1 cellular context compared by ENCODE assay signal in genomic region chr2:216571909-216572513, GRCh38.
A peak's percentile ranks its signal among the peaks of the same experiment; 100 is the strongest.
TF ChIP-seq lines count a peak whose summit lies in the region.

No MANE protein-coding gene starts in this region.

TF ChIP-seq in HepG2, 621 proteins besides CTCF, POLR2A, EP300 and RAD21 (continued from another document and continues in another):
- TF ChIP-seq ZXDC (CRISPR knock-in tag; IDR thresholded peaks at IDR 0.05) (no peak), KAT2B (IDR thresholded peaks at IDR 0.05; ENCODE audit: borderline replicate concordance, low read depth, low read length) (no peak), MAX (IDR thresholded peaks at IDR 0.05) (no peak), NFKB2 (CRISPR knock-in tag; IDR thresholded peaks at IDR 0.05; ENCODE audit: borderline replicate concordance) (no peak), HNF1A (IDR thresholded peaks at IDR 0.05; ENCODE audit: low read depth) (no peak), HNF1A (CRISPR knock-in tag; IDR thresholded peaks at IDR 0.05; ENCODE audit: borderline replicate concordance) (no peak; the same call in 1 of the 2 replicates), NFKBIZ (CRISPR knock-in tag; IDR thresholded peaks at IDR 0.05) (no peak), POLR2G (IDR thresholded peaks at IDR 0.05; ENCODE audit: low read depth, low read length) (0 out of 2 replicates have a peak, but pooled peaks have one; percentile 29), POLR2AphosphoS5 (IDR thresholded peaks at IDR 0.05; ENCODE audit: low read depth, low read length) (no peak), ATF2 (CRISPR knock-in tag; IDR thresholded peaks at IDR 0.05) (no peak), ZNF33A (CRISPR knock-in tag; IDR thresholded peaks at IDR 0.05; ENCODE audit: borderline replicate concordance) (no peak), SIX4 (CRISPR knock-in tag; IDR thresholded peaks at IDR 0.05) (no peak), MLX (CRISPR knock-in tag; IDR thresholded peaks at IDR 0.05) (peak; percentile 8; the same call in 1 of the 2 replicates), ZNF513 (CRISPR knock-in tag; conservative IDR thresholded peaks at IDR 0.05) (no peak), ZNF615 (CRISPR knock-in tag; IDR thresholded peaks at IDR 0.05; ENCODE audit: borderline replicate concordance) (no peak), ZSCAN12 (CRISPR knock-in tag; IDR thresholded peaks at IDR 0.05) (no peak), ELF3 (CRISPR knock-in tag; IDR thresholded peaks at IDR 0.05) (no peak; the same call in 1 of the 2 replicates), ZNF678 (CRISPR knock-in tag; IDR thresholded peaks at IDR 0.05) (no peak), RFX5 (IDR thresholded peaks at IDR 0.05; ENCODE audit: low read depth, low read length) (no peak), SYNCRIP (IDR thresholded peaks at IDR 0.05; ENCODE audit: insufficient read depth, low read depth, low read length) (no peak), GFI1 (CRISPR knock-in tag; IDR thresholded peaks at IDR 0.05; ENCODE audit: borderline replicate concordance) (no peak), SETDB1 (CRISPR knock-in tag; IDR thresholded peaks at IDR 0.05; ENCODE audit: borderline replicate concordance) (no peak), ZSCAN9 (CRISPR knock-in tag; IDR thresholded peaks at IDR 0.05; ENCODE audit: borderline replicate concordance) (no peak), PRDM15 (CRISPR knock-in tag; IDR thresholded peaks at IDR 0.05) (no peak), MEIS1 (CRISPR knock-in tag; IDR thresholded peaks at IDR 0.05; ENCODE audit: borderline replicate concordance) (no peak), ZBTB7A (CRISPR knock-in tag; IDR thresholded peaks at IDR 0.05) (no peak), ZNF619 (CRISPR knock-in tag; IDR thresholded peaks at IDR 0.05) (no peak), HNRNPH1 (optimal IDR thresholded peaks at IDR 0.05; ENCODE audit: low read depth, low read length) (no peak), ZNF558 (CRISPR knock-in tag; IDR thresholded peaks at IDR 0.05; ENCODE audit: borderline replicate concordance) (no peak), FOXO4 (CRISPR knock-in tag; conservative IDR thresholded peaks at IDR 0.05) (no peak), ZNF275 (CRISPR knock-in tag; IDR thresholded peaks at IDR 0.05; ENCODE audit: borderline replicate concordance) (no peak), CCAR2 (optimal IDR thresholded peaks at IDR 0.05; ENCODE audit: low read depth, low read length) (no peak), ZBTB21 (CRISPR knock-in tag; IDR thresholded peaks at IDR 0.05) (no peak), TAF1 (CRISPR knock-in tag; IDR thresholded peaks at IDR 0.05) (no peak), KDM6A (CRISPR knock-in tag; IDR thresholded peaks at IDR 0.05; ENCODE audit: low read depth) (no peak), ZNF432 (CRISPR knock-in tag; IDR thresholded peaks at IDR 0.05; ENCODE audit: borderline replicate concordance) (no peak), ZNF780A (CRISPR knock-in tag; IDR thresholded peaks at IDR 0.05) (no peak)
